Comparison of ENCODE assay signal across 8 cellular contexts in genomic region chr9:130837002-130837511, GRCh38. TPM values are rescaled to one million over a fixed set of nuclear protein-coding genes. Genes with fewer than 3 reads are reported as not detected.
DNase-seq lines count a peak whose midpoint lies in the region; ATAC-seq and TF ChIP-seq lines count a peak whose summit lies in the region.

No MANE protein-coding gene starts in this region.

- H3K4me2 ChIP-seq in osteoblast (ENCODE audit: insufficient read depth, low read length) (peak overlapping the region; percentile 97), OCI-LY7 (ENCODE audit: low read length) (no peak overlapping the region)

- H2AFZ ChIP-seq in osteoblast (ENCODE audit: low read length), result no peak overlapping the region
- H2AFZ ChIP-seq in OCI-LY7 (ENCODE audit: low read length), result no peak overlapping the region

- H3K9me2 ChIP-seq in OCI-LY7 (ENCODE audit: insufficient read depth, low read length), result no peaks in the 10 kb centered on the region

- H3K79me2 ChIP-seq in osteoblast (ENCODE audit: insufficient read depth, low read length), result peaks cover 88% of the 10 kb centered on the region
- no peaks in the 10 kb centered on the region for H3K79me2 ChIP-seq in OCI-LY7 (ENCODE audit: insufficient read depth, low read depth, low read length)

- intact Hi-C loops in CD4-positive, alpha-beta T cell (cut with DNase I, micrococcal nuclease), result no loop called here
- intact Hi-C loops in Panc1 (cut with micrococcal nuclease; ENCODE audit: unreplicated experiment) (no loop called here), OCI-LY7 (cut with micrococcal nuclease; ENCODE audit: unreplicated experiment) (no loop called here)

- H3K27ac Mint-ChIP-seq in CD4-positive, alpha-beta T cell, result no peak overlapping the region

- WGBS in esophagus, 2 donors, result 34 to 35% methylated on average over 5 of the region's 5 CpGs

- CTCF ChIA-PET in CD4-positive, alpha-beta T cell (lab: Charles Lee), result no interaction called here
- CTCF ChIA-PET in Panc1 (lab: Charles Lee), result no interaction called here
- CTCF ChIA-PET in OCI-LY7 (lab: Charles Lee; ENCODE audit: unreplicated experiment), result no interaction called here

- peaks cover 51% of the 10 kb centered on the region for H3K4me1 ChIP-seq in Panc1 (ENCODE audit: control insufficient read depth, insufficient read depth, low read length)
- H3K4me1 ChIP-seq in esophagus (ENCODE audit: control insufficient read depth in 2 of 2, insufficient read depth in 2 of 2, low read length in 1 of 2), result peaks cover 0 to 3% of the 10 kb centered on the region in 2 donors
- H3K4me1 ChIP-seq in osteoblast (ENCODE audit: insufficient read depth, low read length), result peaks cover 53% of the 10 kb centered on the region
- no peaks in the 10 kb centered on the region for H3K4me1 ChIP-seq in OCI-LY7 (ENCODE audit: insufficient read depth, low read length, poor library complexity, severe bottlenecking)

- peaks cover 70% of the 10 kb centered on the region for H3K4me1 Mint-ChIP-seq in CD4-positive, alpha-beta T cell (ENCODE audit: low read depth)

- no peak for TF ChIP-seq CTCF in CD4-positive, alpha-beta T cell (IDR thresholded peaks at IDR 0.05)
- TF ChIP-seq CTCF in Panc1 (IDR thresholded peaks at IDR 0.05), result no peak
- no peak for TF ChIP-seq CTCF in osteoblast (IDR thresholded peaks at IDR 0.05; ENCODE audit: extremely low read depth, low read depth, low read length)
- no peak for TF ChIP-seq CTCF in OCI-LY7 (conservative IDR thresholded peaks at IDR 0.05; ENCODE audit: low read length)

- H3K4me3 ChIP-seq in Panc1 (ENCODE audit: low read depth in 2 of 2, low read length in 2 of 2), result peak overlapping the region; percentile 68 to 74
- peak overlapping the region in 1 of 2 donors; percentile 49 for H3K4me3 ChIP-seq in esophagus (ENCODE audit: low read depth in 1 of 2, low read length in 2 of 2)
- peak overlapping the region; percentile 95 for H3K4me3 ChIP-seq in osteoblast (ENCODE audit: insufficient read depth, low read length)
- H3K4me3 ChIP-seq in OCI-LY7 (ENCODE audit: low read depth, low read length, poor library complexity, severe bottlenecking), result no peak overlapping the region

- ATAC-seq in CD4-positive, alpha-beta T cell (ENCODE audit: poor library complexity), result no peak
- ATAC-seq in Panc1 (no peak), GM21390 (IDR thresholded peaks at IDR 0.05; ENCODE audit: unreplicated experiment) (no peak), HG03378 (IDR thresholded peaks at IDR 0.05; ENCODE audit: unreplicated experiment) (no peak)

- peak overlapping the region; percentile 74 for H3K4me3 Mint-ChIP-seq in CD4-positive, alpha-beta T cell

- no peaks in the 10 kb centered on the region for H3K36me3 Mint-ChIP-seq in CD4-positive, alpha-beta T cell (ENCODE audit: low read depth)

- H4K20me1 ChIP-seq in osteoblast (ENCODE audit: insufficient read depth, low read length) (peaks cover 26% of the 10 kb centered on the region), OCI-LY7 (ENCODE audit: insufficient read depth, low read length) (peaks cover 20% of the 10 kb centered on the region)

- H3K27ac ChIP-seq in CD4-positive, alpha-beta T cell (ENCODE audit: low read depth, low read length), result no peak overlapping the region
- H3K27ac ChIP-seq in Panc1 (ENCODE audit: low read length) (peak overlapping the region; percentile 79), esophagus (ENCODE audit: low read depth in 2 of 2, low read length in 1 of 2) (peak overlapping the region; percentile 11 to 22), osteoblast (ENCODE audit: low read depth, low read length) (peak overlapping the region; percentile 96), OCI-LY7 (ENCODE audit: low read depth, low read length, poor library complexity, severe bottlenecking) (no peak overlapping the region)

- H3K36me3 ChIP-seq in Panc1 (ENCODE audit: control insufficient read depth, insufficient read depth, low read length) (no peaks in the 10 kb centered on the region; the same call in 1 of the 2 replicates), esophagus (ENCODE audit: control insufficient read depth in 2 of 2, insufficient read depth in 2 of 2, low read length in 1 of 2) (no peaks in the 10 kb centered on the region), osteoblast (ENCODE audit: insufficient read depth, low read length) (peaks cover 7% of the 10 kb centered on the region), OCI-LY7 (ENCODE audit: insufficient read depth, low read length) (no peaks in the 10 kb centered on the region)

- BruUV-seq in Panc1 (replicated peaks; lab: Mats Ljungman, UMichigan), result no TSS peak
- BruUV-seq in OCI-LY7 (replicated peaks; lab: Mats Ljungman, UMichigan), result no TSS peak

- H3K27me3 ChIP-seq in CD4-positive, alpha-beta T cell (ENCODE audit: control insufficient read depth, insufficient read depth, low read length), result no peaks in the 10 kb centered on the region
- H3K27me3 ChIP-seq in Panc1 (ENCODE audit: control insufficient read depth, insufficient read depth, low read length), result no peaks in the 10 kb centered on the region
- no peaks in the 10 kb centered on the region for H3K27me3 ChIP-seq in esophagus (ENCODE audit: control insufficient read depth in 1 of 2, insufficient read depth in 2 of 2, low read length in 2 of 2)
- H3K27me3 ChIP-seq in osteoblast (ENCODE audit: insufficient read depth, low read length), result no peaks in the 10 kb centered on the region

- H3K27me3 Mint-ChIP-seq in CD4-positive, alpha-beta T cell, result no peaks in the 10 kb centered on the region

- POLR2A ChIA-PET in CD4-positive, alpha-beta T cell (lab: Charles Lee), result no interaction called here
- POLR2A ChIA-PET in Panc1 (lab: Charles Lee), result no interaction called here
- POLR2A ChIA-PET in OCI-LY7 (lab: Charles Lee), result no interaction called here

- no peak for DNase-seq in CD4-positive, alpha-beta T cell
- DNase-seq in Panc1 (ENCODE audit: low read depth, low spot score), result no peak
- DNase-seq in osteoblast (ENCODE audit: insufficient read length, low spot score, missing footprints), result peak; percentile 83
- DNase-seq in OCI-LY7 (ENCODE audit: low spot score), result no peak
- DNase-seq in NCI-H2081 (lab: John Stamatoyannopoulos, UW), result no peak

- no peaks in the 10 kb centered on the region for H3K9me3 ChIP-seq in CD4-positive, alpha-beta T cell (ENCODE audit: control insufficient read depth, low read length)
- H3K9me3 ChIP-seq in Panc1 (ENCODE audit: control insufficient read depth, insufficient read depth, low read depth, low read length) (no peaks in the 10 kb centered on the region), esophagus (ENCODE audit: control insufficient read depth in 2 of 2, insufficient read depth in 1 of 2, low read depth in 1 of 2, low read length in 1 of 2) (no peaks in the 10 kb centered on the region), osteoblast (ENCODE audit: low read depth, low read length) (no peaks in the 10 kb centered on the region), OCI-LY7 (ENCODE audit: low read length) (no peaks in the 10 kb centered on the region)

- in situ Hi-C loops in Panc1 (cut with HindIII; ENCODE audit: low pct_unique_long_range_greater_than_20kb, low sequenced_read_pairs), result no loop called here

- no peaks in the 10 kb centered on the region for H3K9me3 Mint-ChIP-seq in CD4-positive, alpha-beta T cell

RNA-seq across cellular contexts. Expression of gene ABL1, which starts 2.0 kb away (rescaled TPM):
- 10 to 100 TPM; 29.8 to 33.7 TPM for total RNA-seq in CD4-positive, alpha-beta T cell
- 48.4 TPM for total RNA-seq in Panc1 (2021; ENCODE audit: unreplicated experiment)
- polyA plus RNA-seq in Panc1 (2012; ENCODE audit: insufficient read length), result 32.8 TPM
- polyA plus RNA-seq in esophagus, result 10 to 100 TPM; 13.6 to 19.0 TPM
- total RNA-seq in osteoblast, result 92.2 and 94.8 TPM in 2 replicates
- total RNA-seq in OCI-LY7 (2014; rRNA removed; shearing (Covaris generic)), result 7.8 and 8.1 TPM in 2 replicates
- 28.3 and 33.7 TPM in 2 replicates for total RNA-seq in OCI-LY7 (2022)

RNA-seq across cellular contexts. Expression of gene QRFP, which starts 59.6 kb away (rescaled TPM):
- not detected for total RNA-seq in CD4-positive, alpha-beta T cell
- total RNA-seq in Panc1 (2021; ENCODE audit: unreplicated experiment), result not detected
- 0.13 TPM for polyA plus RNA-seq in Panc1 (2012; ENCODE audit: insufficient read length)
- polyA plus RNA-seq in esophagus, result under 1 TPM; 0.08 to 0.16 TPM
- not detected in 2 replicates for total RNA-seq in osteoblast
- not detected in 2 replicates for total RNA-seq in OCI-LY7 (2014; rRNA removed; shearing (Covaris generic))
- total RNA-seq in OCI-LY7 (2022), result not detected in 2 replicates

Comparison
In these comparisons a context has a peak if more than half of its experiments do, and no peak if none do; other contexts are left out.
1. H3K27ac ChIP-seq: peak in Panc1 (single experiment), esophagus (2 of 2) and osteoblast (single experiment); none in CD4-positive, alpha-beta T cell (single experiment) and OCI-LY7 (single experiment).